In the genomic region with DNA sequence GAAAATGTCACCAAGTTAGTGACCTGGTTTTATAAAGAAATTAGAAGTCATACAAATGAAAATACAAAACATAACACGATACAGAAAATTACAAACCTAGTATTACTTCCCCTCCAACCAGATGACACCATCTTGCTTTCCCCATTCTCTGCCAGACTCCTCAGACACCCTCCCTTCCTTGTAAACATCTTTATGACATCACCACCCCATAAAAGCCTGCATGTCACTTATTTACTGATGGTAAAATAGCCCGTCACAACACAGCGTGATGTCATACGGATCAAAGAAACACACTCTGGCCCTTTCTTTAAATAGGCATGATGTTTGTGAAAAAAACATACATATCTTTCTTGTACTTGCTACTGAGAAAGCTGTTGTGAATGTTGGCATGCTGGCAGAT, we compare ENCODE assay signal across 1 cellular context.
TF ChIP-seq lines count a peak whose summit lies in the region.

No MANE protein-coding gene starts in this region.

TF ChIP-seq in HEK293, 187 proteins besides CTCF, POLR2A, EP300 and RAD21 (continued from another document):
- TF ChIP-seq, protein P1, sequence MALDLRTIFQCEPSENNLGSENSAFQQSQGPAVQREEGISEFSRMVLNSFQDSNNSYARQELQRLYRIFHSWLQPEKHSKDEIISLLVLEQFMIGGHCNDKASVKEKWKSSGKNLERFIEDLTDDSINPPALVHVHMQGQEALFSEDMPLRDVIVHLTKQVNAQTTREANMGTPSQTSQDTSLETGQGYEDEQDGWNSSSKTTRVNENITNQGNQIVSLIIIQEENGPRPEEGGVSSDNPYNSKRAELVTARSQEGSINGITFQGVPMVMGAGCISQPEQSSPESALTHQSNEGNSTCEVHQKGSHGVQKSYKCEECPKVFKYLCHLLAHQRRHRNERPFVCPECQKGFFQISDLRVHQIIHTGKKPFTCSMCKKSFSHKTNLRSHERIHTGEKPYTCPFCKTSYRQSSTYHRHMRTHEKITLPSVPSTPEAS (tag by site-specific recombination; IDR thresholded peaks at IDR 0.05) = no peak
- no peak for TF ChIP-seq ZNF561 (tag by site-specific recombination; IDR thresholded peaks at IDR 0.05; ENCODE audit: borderline replicate concordance)
